In genomic region chr15:51162865-51163762, GRCh38 we compare ENCODE assay signal across 8 cellular contexts.
DNase-seq lines count a peak whose midpoint lies in the region; ATAC-seq and TF ChIP-seq lines count a peak whose summit lies in the region.

No MANE protein-coding gene starts in this region.

- POLR2A ChIA-PET in Panc1 (lab: Charles Lee) = interaction anchor here (0.7 kb wide), 2 partner anchors 28 to 61 kb away, joined by 5 to 6 read pairs; no protein-coding TSS in a partner anchor

- CTCF ChIA-PET in Panc1 (lab: Charles Lee) = interaction anchor here (0.5 to 2.0 kb wide), 16 partner anchors 26 to 336 kb away, joined by 3 to 24 read pairs (median 4); partner anchors contain the start of gene TNFAIP8L3

- H3K36me3 ChIP-seq in HUES64 (ENCODE audit: insufficient read depth, low read length) (no peaks in the 10 kb centered on the region), Panc1 (ENCODE audit: control insufficient read depth, insufficient read depth, low read length) (no peaks in the 10 kb centered on the region), neutrophil (no peaks in the 10 kb centered on the region)

- H3K9ac ChIP-seq in HUES64 (ENCODE audit: low read depth, low read length) = no peak overlapping the region

- H3K27me3 ChIP-seq in HUES64 (ENCODE audit: insufficient read depth, low read length) = no peaks in the 10 kb centered on the region
- no peaks in the 10 kb centered on the region for H3K27me3 ChIP-seq in Panc1 (ENCODE audit: control insufficient read depth, insufficient read depth, low read length)
- H3K27me3 ChIP-seq in foreskin keratinocyte = peaks cover 12% of the 10 kb centered on the region
- H3K27me3 ChIP-seq in neutrophil = no peaks in the 10 kb centered on the region

- 17% methylated on average over 7 of the region's 8 CpGs for WGBS in HUES64

- TF ChIP-seq CTCF in AG10803 (conservative IDR thresholded peaks at IDR 0.05; ENCODE audit: low read length) = peak; percentile 94
- TF ChIP-seq CTCF in Panc1 (IDR thresholded peaks at IDR 0.05) = peak; percentile 97
- TF ChIP-seq CTCF in foreskin keratinocyte (conservative IDR thresholded peaks at IDR 0.05) = peak; percentile 93
- TF ChIP-seq CTCF in neutrophil (IDR thresholded peaks at IDR 0.05) = peak; percentile 85

- DNase-seq in AG10803 (ENCODE audit: low read depth) = peak; percentile 55
- peak; percentile 61 for DNase-seq in Panc1 (ENCODE audit: low read depth, low spot score)
- DNase-seq in activated T-helper 9 cell treated with anti-CD3 and anti-CD28 coated beads, Interleukin-2, amount 50 U/mL, for 16 hours (ENCODE audit: low read depth) = peak; percentile 20
- peak; percentile 46 to 70 for DNase-seq in foreskin keratinocyte
- peak in 45 of 49 donors; percentile 21 to 85 (median 63) for DNase-seq in substantia nigra (lab: John Stamatoyannopoulos, UW)

- H3K9me3 ChIP-seq in HUES64 (ENCODE audit: insufficient read depth, low read depth, low read length) = no peaks in the 10 kb centered on the region
- no peaks in the 10 kb centered on the region for H3K9me3 ChIP-seq in Panc1 (ENCODE audit: control insufficient read depth, insufficient read depth, low read depth, low read length)
- H3K9me3 ChIP-seq in neutrophil = no peaks in the 10 kb centered on the region

- ATAC-seq in GM19025 (IDR thresholded peaks at IDR 0.05; ENCODE audit: low read depth, unreplicated experiment) (peak; percentile 74), Panc1 (peak; percentile 93), foreskin keratinocyte (peak; percentile 84)

- peaks cover 9% of the 10 kb centered on the region for H3K4me1 ChIP-seq in HUES64 (ENCODE audit: insufficient read depth, low read length)
- peaks cover 7% of the 10 kb centered on the region for H3K4me1 ChIP-seq in Panc1 (ENCODE audit: control insufficient read depth, insufficient read depth, low read length)
- no peaks in the 10 kb centered on the region for H3K4me1 ChIP-seq in foreskin keratinocyte
- peaks cover 20 to 23% of the 10 kb centered on the region in 2 experiments for H3K4me1 ChIP-seq in neutrophil (ENCODE audit: control insufficient read depth in 1 of 2, insufficient read depth in 1 of 2, low read depth in 1 of 2, low read length in 1 of 2)

- BruUV-seq in Panc1 (replicated peaks; lab: Mats Ljungman, UMichigan) = no TSS peak

- peak overlapping the region; percentile 21; the same call in 1 of the 2 replicates for H3K4me3 ChIP-seq in AG10803 (ENCODE audit: low read length)
- H3K4me3 ChIP-seq in HUES64 (ENCODE audit: low read length) = no peak overlapping the region; the same call in 1 of the 2 replicates
- no peak overlapping the region for H3K4me3 ChIP-seq in Panc1 (ENCODE audit: low read depth in 2 of 2, low read length in 2 of 2)
- no peak overlapping the region for H3K4me3 ChIP-seq in neutrophil (ENCODE audit: low read depth in 1 of 2, low read length in 1 of 2)

- in situ Hi-C loops in Panc1 (cut with HindIII; ENCODE audit: low pct_unique_long_range_greater_than_20kb, low sequenced_read_pairs) = no loop called here

- intact Hi-C loops in Panc1 (cut with micrococcal nuclease; ENCODE audit: unreplicated experiment) = loop anchor here (1.0 to 2.0 kb wide), 3 partner anchors 29 to 240 kb away; no protein-coding TSS in a partner anchor

- H3K27ac ChIP-seq in HUES64 (ENCODE audit: low read depth, low read length) (0 out of 2 replicates have a peak overlapping the region, but pooled peaks have one; percentile 3), Panc1 (ENCODE audit: low read length) (no peak overlapping the region), foreskin keratinocyte (no peak overlapping the region), neutrophil (peak overlapping the region; percentile 51), substantia nigra (ENCODE audit: low read depth, low read length, poor library complexity, severe bottlenecking) (peak overlapping the region; percentile 91)

Comparison
In these comparisons a context has a peak if more than half of its experiments do, and no peak if none do; other contexts are left out.
1. H3K27ac ChIP-seq: peak in HUES64 (single experiment), neutrophil (single experiment) and substantia nigra (single experiment); none in Panc1 (single experiment) and foreskin keratinocyte (single experiment).
2. Peak in every context shown above with its lines, with median percentiles within 50 percentile points of each other: DNase-seq, CTCF ChIP-seq and ATAC-seq.